ENCODE assay signal across 1 cellular context in genomic region chr18:25350561-25351201, GRCh38.
TF ChIP-seq lines count a peak whose summit lies in the region.

No MANE protein-coding gene starts in this region.

TF ChIP-seq in HEK293, 187 proteins besides CTCF, POLR2A, EP300 and RAD21 (continued from another document and continues in another):
- TF ChIP-seq ZNF354C (tag by site-specific recombination; IDR thresholded peaks at IDR 0.05; ENCODE audit: borderline replicate concordance, low read depth) (no peak), ZNF223 (tag by site-specific recombination; IDR thresholded peaks at IDR 0.05) (peak; percentile 52; the same call in 1 of the 2 replicates), ZNF2 (tag by site-specific recombination; IDR thresholded peaks at IDR 0.05) (no peak), ZNF549 (tag by site-specific recombination; IDR thresholded peaks at IDR 0.05) (no peak), ZFP3 (tag by site-specific recombination; IDR thresholded peaks at IDR 0.05; ENCODE audit: low read depth) (no peak), ZXDB (tag by site-specific recombination; IDR thresholded peaks at IDR 0.05) (peak; percentile 27; the same call in 1 of the 2 replicates), ZBTB21 (tag by site-specific recombination; IDR thresholded peaks at IDR 0.05) (no peak), RBAK (tag by site-specific recombination; IDR thresholded peaks at IDR 0.05) (no peak), ZNF423 (tag by site-specific recombination; IDR thresholded peaks at IDR 0.05) (no peak), ZNF174 (tag by site-specific recombination; IDR thresholded peaks at IDR 0.05) (no peak), FEZF1 (tag by site-specific recombination; IDR thresholded peaks at IDR 0.05) (peak; percentile 28; the same call in 1 of the 2 replicates), ZNF600 (tag by site-specific recombination; IDR thresholded peaks at IDR 0.05) (no peak), ZNF324 (tag by site-specific recombination; IDR thresholded peaks at IDR 0.05) (no peak), ZNF830 (tag by site-specific recombination; IDR thresholded peaks at IDR 0.05; ENCODE audit: low read depth) (no peak), ZNF660 (tag by site-specific recombination; IDR thresholded peaks at IDR 0.05) (no peak), SETDB1 (IDR thresholded peaks at IDR 0.05; ENCODE audit: insufficient read length, low read length) (no peak), REPIN1 (tag by site-specific recombination; IDR thresholded peaks at IDR 0.05; ENCODE audit: low read depth) (no peak), ZNF530 (tag by site-specific recombination; IDR thresholded peaks at IDR 0.05; ENCODE audit: low read depth) (no peak), ZNF311 (tag by site-specific recombination; IDR thresholded peaks at IDR 0.05; ENCODE audit: borderline replicate concordance) (no peak), TRIM28 (IDR thresholded peaks at IDR 0.05; ENCODE audit: borderline replicate concordance, low read length) (no peak), ZSCAN16 (tag by site-specific recombination; IDR thresholded peaks at IDR 0.05) (no peak), YY1 (tag by site-specific recombination; IDR thresholded peaks at IDR 0.05) (no peak), BCL6B (tag by site-specific recombination; IDR thresholded peaks at IDR 0.05) (no peak), ZNF670 (tag by site-specific recombination; IDR thresholded peaks at IDR 0.05; ENCODE audit: low read depth) (no peak), ZNF596 (tag by site-specific recombination; IDR thresholded peaks at IDR 0.05) (no peak), ZNF175 (tag by site-specific recombination; IDR thresholded peaks at IDR 0.05) (no peak), ZNF514 (tag by site-specific recombination; IDR thresholded peaks at IDR 0.05) (no peak), ZBTB49 (tag by site-specific recombination; IDR thresholded peaks at IDR 0.05; ENCODE audit: low read depth) (no peak), ZNF239 (tag by site-specific recombination; IDR thresholded peaks at IDR 0.05) (no peak), ZNF350 (tag by site-specific recombination; IDR thresholded peaks at IDR 0.05) (no peak), ZNF624 (tag by site-specific recombination; IDR thresholded peaks at IDR 0.05) (no peak), ZNF521 (tag by site-specific recombination; IDR thresholded peaks at IDR 0.05) (no peak), ZNF747 (tag by site-specific recombination; IDR thresholded peaks at IDR 0.05) (no peak), GLI4 (tag by site-specific recombination; IDR thresholded peaks at IDR 0.05) (no peak), ZNF692 (tag by site-specific recombination; IDR thresholded peaks at IDR 0.05) (peak; percentile 56), SP7 (tag by site-specific recombination; IDR thresholded peaks at IDR 0.05) (peak; percentile 48), ZNF560 (tag by site-specific recombination; IDR thresholded peaks at IDR 0.05; ENCODE audit: borderline replicate concordance) (no peak), ZNF529 (tag by site-specific recombination; IDR thresholded peaks at IDR 0.05; ENCODE audit: insufficient replicate concordance) (no peak), ZNF473 (tag by site-specific recombination; IDR thresholded peaks at IDR 0.05) (no peak), ZSCAN4 (tag by site-specific recombination; IDR thresholded peaks at IDR 0.05) (no peak; the same call in 1 of the 2 replicates), ZBTB8A (tag by site-specific recombination; IDR thresholded peaks at IDR 0.05) (peak; percentile 72), ZNF664 (tag by site-specific recombination; IDR thresholded peaks at IDR 0.05) (no peak), MEIS1 (CRISPR knock-in tag; IDR thresholded peaks at IDR 0.05; ENCODE audit: borderline replicate concordance) (no peak), ZNF169 (tag by site-specific recombination; IDR thresholded peaks at IDR 0.05) (no peak), ZNF768 (tag by site-specific recombination; IDR thresholded peaks at IDR 0.05) (no peak), ZNF776 (tag by site-specific recombination; IDR thresholded peaks at IDR 0.05; ENCODE audit: borderline replicate concordance) (no peak), ZNF394 (tag by site-specific recombination; IDR thresholded peaks at IDR 0.05; ENCODE audit: borderline replicate concordance) (no peak), ZNF335 (tag by site-specific recombination; conservative IDR thresholded peaks at IDR 0.05) (peak; percentile 86), ZNF416 (tag by site-specific recombination; IDR thresholded peaks at IDR 0.05) (no peak), KLF8 (tag by site-specific recombination; IDR thresholded peaks at IDR 0.05) (peak; percentile 94)
- TF ChIP-seq, protein P1, sequence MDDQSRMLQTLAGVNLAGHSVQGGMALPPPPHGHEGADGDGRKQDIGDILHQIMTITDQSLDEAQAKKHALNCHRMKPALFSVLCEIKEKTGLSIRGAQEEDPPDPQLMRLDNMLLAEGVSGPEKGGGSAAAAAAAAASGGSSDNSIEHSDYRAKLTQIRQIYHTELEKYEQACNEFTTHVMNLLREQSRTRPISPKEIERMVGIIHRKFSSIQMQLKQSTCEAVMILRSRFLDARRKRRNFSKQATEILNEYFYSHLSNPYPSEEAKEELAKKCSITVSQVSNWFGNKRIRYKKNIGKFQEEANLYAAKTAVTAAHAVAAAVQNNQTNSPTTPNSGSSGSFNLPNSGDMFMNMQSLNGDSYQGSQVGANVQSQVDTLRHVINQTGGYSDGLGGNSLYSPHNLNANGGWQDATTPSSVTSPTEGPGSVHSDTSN (CRISPR knock-in tag; IDR thresholded peaks at IDR 0.05) = no peak
- TF ChIP-seq, protein P2, sequence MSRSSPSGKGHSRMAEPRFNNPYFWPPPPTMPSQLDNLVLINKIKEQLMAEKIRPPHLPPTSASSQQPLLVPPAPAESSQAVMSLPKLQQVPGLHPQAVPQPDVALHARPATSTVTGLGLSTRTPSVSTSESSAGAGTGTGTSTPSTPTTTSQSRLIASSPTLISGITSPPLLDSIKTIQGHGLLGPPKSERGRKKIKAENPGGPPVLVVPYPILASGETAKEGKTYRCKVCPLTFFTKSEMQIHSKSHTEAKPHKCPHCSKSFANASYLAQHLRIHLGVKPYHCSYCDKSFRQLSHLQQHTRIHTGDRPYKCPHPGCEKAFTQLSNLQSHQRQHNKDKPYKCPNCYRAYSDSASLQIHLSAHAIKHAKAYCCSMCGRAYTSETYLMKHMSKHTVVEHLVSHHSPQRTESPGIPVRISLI (tag by site-specific recombination; IDR thresholded peaks at IDR 0.05) = peak; percentile 75
- TF ChIP-seq, protein P3, sequence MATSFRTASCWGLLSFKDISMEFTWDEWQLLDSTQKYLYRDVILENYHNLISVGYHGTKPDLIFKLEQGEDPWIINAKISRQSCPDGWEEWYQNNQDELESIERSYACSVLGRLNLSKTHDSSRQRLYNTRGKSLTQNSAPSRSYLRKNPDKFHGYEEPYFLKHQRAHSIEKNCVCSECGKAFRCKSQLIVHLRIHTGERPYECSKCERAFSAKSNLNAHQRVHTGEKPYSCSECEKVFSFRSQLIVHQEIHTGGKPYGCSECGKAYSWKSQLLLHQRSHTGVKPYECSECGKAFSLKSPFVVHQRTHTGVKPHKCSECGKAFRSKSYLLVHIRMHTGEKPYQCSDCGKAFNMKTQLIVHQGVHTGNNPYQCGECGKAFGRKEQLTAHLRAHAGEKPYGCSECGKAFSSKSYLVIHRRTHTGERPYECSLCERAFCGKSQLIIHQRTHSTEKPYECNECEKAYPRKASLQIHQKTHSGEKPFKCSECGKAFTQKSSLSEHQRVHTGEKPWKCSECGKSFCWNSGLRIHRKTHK (tag by site-specific recombination; IDR thresholded peaks at IDR 0.05) = no peak
- TF ChIP-seq, protein P4, sequence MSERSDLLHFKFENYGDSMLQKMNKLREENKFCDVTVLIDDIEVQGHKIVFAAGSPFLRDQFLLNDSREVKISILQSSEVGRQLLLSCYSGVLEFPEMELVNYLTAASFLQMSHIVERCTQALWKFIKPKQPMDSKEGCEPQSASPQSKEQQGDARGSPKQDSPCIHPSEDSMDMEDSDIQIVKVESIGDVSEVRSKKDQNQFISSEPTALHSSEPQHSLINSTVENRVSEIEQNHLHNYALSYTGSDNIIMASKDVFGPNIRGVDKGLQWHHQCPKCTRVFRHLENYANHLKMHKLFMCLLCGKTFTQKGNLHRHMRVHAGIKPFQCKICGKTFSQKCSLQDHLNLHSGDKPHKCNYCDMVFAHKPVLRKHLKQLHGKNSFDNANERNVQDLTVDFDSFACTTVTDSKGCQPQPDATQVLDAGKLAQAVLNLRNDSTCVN (tag by site-specific recombination; optimal IDR thresholded peaks at IDR 0.05) = peak; percentile 88
- TF ChIP-seq, protein P5, sequence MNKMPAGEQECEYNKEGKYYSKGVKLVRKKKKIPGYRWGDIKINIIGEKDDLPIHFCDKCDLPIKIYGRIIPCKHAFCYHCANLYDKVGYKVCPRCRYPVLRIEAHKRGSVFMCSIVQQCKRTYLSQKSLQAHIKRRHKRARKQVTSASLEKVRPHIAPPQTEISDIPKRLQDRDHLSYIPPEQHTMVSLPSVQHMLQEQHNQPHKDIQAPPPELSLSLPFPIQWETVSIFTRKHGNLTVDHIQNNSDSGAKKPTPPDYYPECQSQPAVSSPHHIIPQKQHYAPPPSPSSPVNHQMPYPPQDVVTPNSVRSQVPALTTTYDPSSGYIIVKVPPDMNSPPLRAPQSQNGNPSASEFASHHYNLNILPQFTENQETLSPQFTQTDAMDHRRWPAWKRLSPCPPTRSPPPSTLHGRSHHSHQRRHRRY (tag by site-specific recombination; IDR thresholded peaks at IDR 0.05) = no peak
- TF ChIP-seq, protein P6, sequence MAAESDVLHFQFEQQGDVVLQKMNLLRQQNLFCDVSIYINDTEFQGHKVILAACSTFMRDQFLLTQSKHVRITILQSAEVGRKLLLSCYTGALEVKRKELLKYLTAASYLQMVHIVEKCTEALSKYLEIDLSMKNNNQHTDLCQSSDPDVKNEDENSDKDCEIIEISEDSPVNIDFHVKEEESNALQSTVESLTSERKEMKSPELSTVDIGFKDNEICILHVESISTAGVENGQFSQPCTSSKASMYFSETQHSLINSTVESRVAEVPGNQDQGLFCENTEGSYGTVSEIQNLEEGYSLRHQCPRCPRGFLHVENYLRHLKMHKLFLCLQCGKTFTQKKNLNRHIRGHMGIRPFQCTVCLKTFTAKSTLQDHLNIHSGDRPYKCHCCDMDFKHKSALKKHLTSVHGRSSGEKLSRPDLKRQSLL (tag by site-specific recombination; IDR thresholded peaks at IDR 0.05) = no peak
- TF ChIP-seq, protein P7, sequence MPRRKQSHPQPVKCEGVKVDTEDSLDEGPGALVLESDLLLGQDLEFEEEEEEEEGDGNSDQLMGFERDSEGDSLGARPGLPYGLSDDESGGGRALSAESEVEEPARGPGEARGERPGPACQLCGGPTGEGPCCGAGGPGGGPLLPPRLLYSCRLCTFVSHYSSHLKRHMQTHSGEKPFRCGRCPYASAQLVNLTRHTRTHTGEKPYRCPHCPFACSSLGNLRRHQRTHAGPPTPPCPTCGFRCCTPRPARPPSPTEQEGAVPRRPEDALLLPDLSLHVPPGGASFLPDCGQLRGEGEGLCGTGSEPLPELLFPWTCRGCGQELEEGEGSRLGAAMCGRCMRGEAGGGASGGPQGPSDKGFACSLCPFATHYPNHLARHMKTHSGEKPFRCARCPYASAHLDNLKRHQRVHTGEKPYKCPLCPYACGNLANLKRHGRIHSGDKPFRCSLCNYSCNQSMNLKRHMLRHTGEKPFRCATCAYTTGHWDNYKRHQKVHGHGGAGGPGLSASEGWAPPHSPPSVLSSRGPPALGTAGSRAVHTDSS (tag by site-specific recombination; IDR thresholded peaks at IDR 0.05) = no peak
